15 cellular contexts compared by ENCODE assay signal in genomic region chr6:149769676-149770075, GRCh38.
"Had no signal": no experiment of that assay in that cellular context is flagged by ENCODE, and none has a peak within 500 bp of the region (broad histone marks: within the 10 kb centered on the region; RNA-seq: fewer than 3 reads in every experiment).

No MANE protein-coding gene starts in this region.

- H3K4me1 Mint-ChIP-seq: nephron progenitor cell had no signal

- H3K27me3 ChIP-seq: heart left ventricle, suprapubic skin, thyroid gland, upper lobe of left lung, uterus had no signal

- H3K27me3 Mint-ChIP-seq: naive thymus-derived CD4-positive, alpha-beta T cell had no signal

- H3K9me3 ChIP-seq: suprapubic skin, thyroid gland had no signal

- H3K4me1 ChIP-seq: suprapubic skin, thyroid gland, uterus had no signal

- H3K36me3 ChIP-seq: uterus had no signal

- H3K4me3 ChIP-seq: heart left ventricle, suprapubic skin, thyroid gland, upper lobe of left lung, uterus had no signal

- DNase-seq: effector memory CD4-positive, alpha-beta T cell; heart left ventricle; hypothalamus; kidney glomerular epithelial cell; naive thymus-derived CD4-positive, alpha-beta T cell; nephron progenitor cell; stimulated activated CD4-positive, alpha-beta T cell treated with anti-CD3 and anti-CD28 coated beads, Interleukin-2, amount 100 ng/mL, for 24 hours; stimulated activated CD4-positive, alpha-beta T cell treated with anti-CD3 and anti-CD28 coated beads, Interleukin-4, amount 100 ng/mL, for 4 hours; stimulated activated naive CD4-positive, alpha-beta T cell; thyroid gland; upper lobe of left lung; uterus had no signal

- H3K27ac ChIP-seq: heart left ventricle, suprapubic skin, thyroid gland, upper lobe of left lung, uterus had no signal

- H3K4me3 Mint-ChIP-seq: naive thymus-derived CD4-positive, alpha-beta T cell; nephron progenitor cell had no signal

- ATAC-seq: esophagus mucosa; heart left ventricle; naive thymus-derived CD4-positive, alpha-beta T cell; sciatic nerve had no signal

- H3K27ac Mint-ChIP-seq: nephron progenitor cell had no signal
